ENCODE assay signal across 19 cellular contexts in genomic region chr10:69377191-69377590, GRCh38. TPM values are rescaled to one million over a fixed set of nuclear protein-coding genes. Genes with fewer than 3 reads are reported as not detected.
DNase-seq lines count a peak whose midpoint lies in the region; ATAC-seq and TF ChIP-seq lines count a peak whose summit lies in the region.
"Had no signal": no experiment of that assay in that cellular context is flagged by ENCODE, and none has a peak within 500 bp of the region (broad histone marks: within the 10 kb centered on the region; RNA-seq: fewer than 3 reads in every experiment).

No MANE protein-coding gene starts in this region.

- ATAC-seq in thoracic aorta (ENCODE audit: insufficient number of reproducible peaks, low FRiP score, low read depth), result no peak
- ATAC-seq: left colon had no signal

- peaks cover 19% of the 10 kb centered on the region for H3K36me3 ChIP-seq in muscle layer of colon (ENCODE audit: insufficient read depth, low read length)
- peaks cover 18% of the 10 kb centered on the region for H3K36me3 ChIP-seq in thoracic aorta

- DNase-seq in activated T-cell treated with anti-CD3 and anti-CD28 coated beads, Interleukin-2, amount 50 U/mL, for 24 hours, result no peak
- no peak for DNase-seq in activated T-cell treated with anti-CD3 and anti-CD28 coated beads, Interleukin-2, amount 50 U/mL, for 1 hour
- no peak for DNase-seq in coronary artery (ENCODE audit: low spot score)
- DNase-seq in thoracic aorta (ENCODE audit: low spot score), result no peak
- DNase-seq in NCI-H524 treated with DMSO at 0.1 percent for 48 hours (lab: John Stamatoyannopoulos, UW), result no peak
- DNase-seq in NCI-H82 treated with DMSO at 0.1 percent for 48 hours (lab: John Stamatoyannopoulos, UW; ENCODE audit: unreplicated experiment), result no peak
- DNase-seq in cortex of kidney (lab: John Stamatoyannopoulos, UW), result no peak
- DNase-seq: activated CD4-positive, alpha-beta memory T cell treated with anti-CD3 and anti-CD28 coated beads for 36 hours; foreskin fibroblast; KG1; left colon; NCI-H2029 treated with DMSO at 0.1 percent for 48 hours; occipital lobe; stimulated activated CD4-positive, alpha-beta T cell treated with anti-CD3 and anti-CD28 coated beads, Interleukin-2, amount 100 ng/mL, for 24 hours; T-helper 1 cell had no signal

- H3K27ac Mint-ChIP-seq in activated T-cell treated with anti-CD3 and anti-CD28 coated beads, Interleukin-2, amount 50 U/mL, for 24 hours, result peak overlapping the region; percentile 16
- H3K27ac Mint-ChIP-seq: activated CD4-positive, alpha-beta memory T cell treated with anti-CD3 and anti-CD28 coated beads for 36 hours had no signal

- H3K4me1 ChIP-seq in muscle layer of colon (ENCODE audit: insufficient read depth, low read length), result peaks cover 26% of the 10 kb centered on the region
- peaks cover 15 to 32% of the 10 kb centered on the region in 2 donors for H3K4me1 ChIP-seq in thoracic aorta (ENCODE audit: control insufficient read depth in 1 of 2, low read depth in 2 of 2)

- H3K9me3 Mint-ChIP-seq in activated T-cell treated with anti-CD3 and anti-CD28 coated beads, Interleukin-2, amount 50 U/mL, for 24 hours, result no peaks in the 10 kb centered on the region
- H3K9me3 Mint-ChIP-seq: activated CD4-positive, alpha-beta memory T cell treated with anti-CD3 and anti-CD28 coated beads for 36 hours had no signal

- no peak overlapping the region for H3K4me3 Mint-ChIP-seq in activated T-cell treated with anti-CD3 and anti-CD28 coated beads, Interleukin-2, amount 50 U/mL, for 24 hours
- H3K4me3 Mint-ChIP-seq: activated CD4-positive, alpha-beta memory T cell treated with anti-CD3 and anti-CD28 coated beads for 36 hours had no signal

- peaks cover 97% of the 10 kb centered on the region for H3K36me3 Mint-ChIP-seq in activated T-cell treated with anti-CD3 and anti-CD28 coated beads, Interleukin-2, amount 50 U/mL, for 24 hours (ENCODE audit: low read depth)

- H3K4me3 ChIP-seq in coronary artery, result no peak overlapping the region
- H3K4me3 ChIP-seq in muscle layer of colon (ENCODE audit: low read depth in 1 of 2, low read length in 2 of 2), result no peak overlapping the region
- H3K4me3 ChIP-seq in thoracic aorta, result no peak overlapping the region

- H3K4me1 Mint-ChIP-seq in activated T-cell treated with anti-CD3 and anti-CD28 coated beads, Interleukin-2, amount 50 U/mL, for 24 hours (ENCODE audit: low read depth), result peaks cover 12% of the 10 kb centered on the region

- TF ChIP-seq CTCF in coronary artery (IDR thresholded peaks at IDR 0.05), result no peak
- TF ChIP-seq CTCF in thoracic aorta (IDR thresholded peaks at IDR 0.05), result no peak

- no peaks in the 10 kb centered on the region for H3K27me3 Mint-ChIP-seq in activated T-cell treated with anti-CD3 and anti-CD28 coated beads, Interleukin-2, amount 50 U/mL, for 24 hours
- H3K27me3 Mint-ChIP-seq: activated CD4-positive, alpha-beta memory T cell treated with anti-CD3 and anti-CD28 coated beads for 36 hours had no signal

- H3K27me3 ChIP-seq in muscle layer of colon (ENCODE audit: control insufficient read depth in 1 of 2, insufficient read depth in 2 of 2, low read length in 2 of 2), result no peaks in the 10 kb centered on the region
- no peaks in the 10 kb centered on the region for H3K27me3 ChIP-seq in thoracic aorta (replicated peaks; ENCODE audit: insufficient read depth)

- no peaks in the 10 kb centered on the region for H3K9me3 ChIP-seq in muscle layer of colon (ENCODE audit: low read length)
- no peaks in the 10 kb centered on the region for H3K9me3 ChIP-seq in thoracic aorta

- no peak overlapping the region for H3K9ac ChIP-seq in muscle layer of colon (ENCODE audit: low read length)

- H3K27ac ChIP-seq in coronary artery (peak overlapping the region; percentile 36 to 86), muscle layer of colon (ENCODE audit: low read depth, low read length) (peak overlapping the region; percentile 63), thoracic aorta (peak overlapping the region; percentile 43 to 74)

RNA-seq across cellular contexts. Expression of gene TACR2, which starts 39.5 kb away (rescaled TPM):
- under 1 TPM in 1 of 2 donors, not detected in 1; 0.27 TPM for total RNA-seq in thoracic aorta
- total RNA-seq: A172; activated CD4-positive, alpha-beta memory T cell treated with anti-CD3 and anti-CD28 coated beads for 36 hours; G401; NCI-H460 had no signal
